20 cellular contexts compared by ENCODE assay signal in the genomic region with DNA sequence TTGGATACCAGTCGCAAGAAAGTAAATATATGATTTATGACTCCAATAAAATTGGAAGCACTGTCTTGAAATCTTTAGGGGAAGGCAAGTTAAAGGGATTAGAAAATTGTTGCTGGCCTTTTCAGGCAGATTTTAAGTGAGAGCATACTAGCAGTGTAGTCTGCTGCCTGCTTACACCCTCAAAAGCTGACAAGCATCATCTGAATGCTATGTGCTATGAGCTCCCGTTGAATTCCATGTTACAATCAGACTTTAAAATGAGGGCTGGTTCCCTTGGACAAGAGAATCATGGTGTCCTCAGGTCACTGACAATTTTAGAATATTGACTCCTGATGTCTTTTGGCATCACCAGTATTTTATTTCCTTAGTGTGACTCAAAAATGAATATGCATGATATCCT.
"Had no signal": no experiment of that assay in that cellular context is flagged by ENCODE, and none has a peak within 500 bp of the region (broad histone marks: within the 10 kb centered on the region; RNA-seq: fewer than 3 reads in every experiment).

No MANE protein-coding gene starts in this region.

- H3K9me3 ChIP-seq: gastroesophageal sphincter, heart right ventricle, suprapubic skin had no signal

- H3K27me3 ChIP-seq: brain microvascular endothelial cell, gastroesophageal sphincter, heart right ventricle, suprapubic skin had no signal

- H3K36me3 ChIP-seq: brain microvascular endothelial cell, gastroesophageal sphincter, heart right ventricle, suprapubic skin had no signal

- H3K4me3 ChIP-seq: gastroesophageal sphincter, heart right ventricle, lung, suprapubic skin had no signal

- DNase-seq: activated CD4-positive, alpha-beta memory T cell treated with anti-CD3 and anti-CD28 coated beads, Interleukin-2, amount 10 ng/mL, durations not matched to agents 7 days and 5 days; activated CD4-positive, alpha-beta T cell treated with anti-CD3 and anti-CD28 coated beads for 1 hour; activated effector memory CD4-positive, alpha-beta T cell treated with Interleukin-2 at 50 U/mL for 16 hours; activated T-cell treated with anti-CD3 and anti-CD28 coated beads, Interleukin-2, amount 50 U/mL, for 4 hours; amniotic stem cell; brain microvascular endothelial cell; effector memory CD8-positive, alpha-beta T cell; heart right ventricle; left colon; naive thymus-derived CD4-positive, alpha-beta T cell; occipital lobe; right cardiac atrium; small intestine; T-helper 1 cell; T1000; trophoblast cell had no signal

- H3K27ac ChIP-seq: brain microvascular endothelial cell, gastroesophageal sphincter, suprapubic skin had no signal

- ATAC-seq: activated naive CD4-positive, alpha-beta T cell treated with anti-CD3 and anti-CD28 coated beads, Interleukin-2, amount 50 U/mL, for 72 hours; activated T-cell treated with anti-CD3 and anti-CD28 coated beads, Interleukin-2, amount 50 U/mL, for 4 hours; effector memory CD8-positive, alpha-beta T cell; gastroesophageal sphincter; heart right ventricle; left colon; naive thymus-derived CD4-positive, alpha-beta T cell; right cardiac atrium had no signal
